In genomic region chr1:2216767-2217058, GRCh38 we compare ENCODE assay signal across 1 cellular context.
TF ChIP-seq lines count a peak whose summit lies in the region.

No MANE protein-coding gene starts in this region.

TF ChIP-seq in H1, 55 proteins besides CTCF, POLR2A, EP300 and RAD21:
- no peak for TF ChIP-seq FOSL1 (IDR thresholded peaks at IDR 0.05; ENCODE audit: insufficient read depth, low read depth, low read length)
- TF ChIP-seq RFX5 (IDR thresholded peaks at IDR 0.05; ENCODE audit: borderline replicate concordance, low read depth, low read length): no peak
- no peak for TF ChIP-seq EZH2 (IDR thresholded peaks at IDR 0.05; ENCODE audit: low read depth, low read length, severe bottlenecking)
- no peak for TF ChIP-seq SIX5 (IDR thresholded peaks at IDR 0.05; ENCODE audit: low read depth, low read length)
- no peak for TF ChIP-seq BACH1 (IDR thresholded peaks at IDR 0.05; ENCODE audit: low read length)
- TF ChIP-seq ASH2L (IDR thresholded peaks at IDR 0.05; ENCODE audit: low read length): no peak
- no peak for TF ChIP-seq ZNF274 (IDR thresholded peaks at IDR 0.05; ENCODE audit: borderline replicate concordance, extremely low read depth, low read length)
- TF ChIP-seq MAFK (IDR thresholded peaks at IDR 0.05; ENCODE audit: low read depth, low read length): no peak
- no peak for TF ChIP-seq JUND (IDR thresholded peaks at IDR 0.05; ENCODE audit: low read length)
- TF ChIP-seq GTF2F1 (IDR thresholded peaks at IDR 0.05; ENCODE audit: borderline replicate concordance, low read depth, low read length): no peak
- TF ChIP-seq JUN (IDR thresholded peaks at IDR 0.05; ENCODE audit: low read depth, low read length): no peak
- TF ChIP-seq HDAC6 (IDR thresholded peaks at IDR 0.05; ENCODE audit: low read depth, low read length): no peak
- no peak for TF ChIP-seq PHF8 (conservative IDR thresholded peaks at IDR 0.05; ENCODE audit: low read depth, low read length)
- no peak for TF ChIP-seq EGR1 (IDR thresholded peaks at IDR 0.05; ENCODE audit: borderline replicate concordance, low read depth, low read length)
- no peak for TF ChIP-seq TEAD4 (IDR thresholded peaks at IDR 0.05; ENCODE audit: low read depth, low read length)
- no peak for TF ChIP-seq TBP (IDR thresholded peaks at IDR 0.05; ENCODE audit: low read depth, low read length)
- no peak for TF ChIP-seq SIRT6 (IDR thresholded peaks at IDR 0.05; ENCODE audit: low read length)
- TF ChIP-seq CBX5 (IDR thresholded peaks at IDR 0.05; ENCODE audit: low read depth, low read length): no peak
- no peak for TF ChIP-seq USF2 (IDR thresholded peaks at IDR 0.05; ENCODE audit: low read length)
TF ChIP-seq in H1: peak in this region for 0.
